27 cellular contexts compared by ENCODE assay signal in the genomic region with DNA sequence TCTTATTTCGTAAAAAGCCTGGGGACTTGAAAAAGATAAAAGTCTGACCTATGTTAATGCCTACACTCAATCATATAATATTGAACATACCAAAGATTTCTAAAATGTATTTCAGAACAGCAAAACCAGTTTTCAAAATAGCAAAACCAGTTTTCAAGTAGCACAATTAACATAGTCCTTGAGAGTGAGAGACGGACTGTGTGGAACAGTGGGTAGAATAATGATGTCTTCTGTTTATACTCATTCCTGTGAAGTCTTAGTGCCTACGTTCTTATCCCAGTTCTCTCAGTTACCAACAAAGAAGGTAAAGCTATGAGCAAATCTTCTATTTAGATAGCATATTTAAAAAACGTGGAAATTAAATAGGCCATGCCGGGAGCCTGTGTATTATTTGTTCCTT.
"Had no signal": no experiment of that assay in that cellular context is flagged by ENCODE, and none has a peak within 500 bp of the region (broad histone marks: within the 10 kb centered on the region; RNA-seq: fewer than 3 reads in every experiment).

No MANE protein-coding gene starts in this region.

- H3K9me3 ChIP-seq: adrenal gland, ascending aorta, neutrophil, ovary, prostate gland, spleen, thoracic aorta had no signal

- ATAC-seq: activated CD4-positive, alpha-beta T cell treated with anti-CD3 and anti-CD28 coated beads for 36 hours; foreskin keratinocyte; left colon; WTC11 had no signal

- H3K4me1 ChIP-seq: prostate gland had no signal

- H3K27ac ChIP-seq: adrenal gland, ascending aorta, brain microvascular endothelial cell, foreskin keratinocyte, neutrophil, ovary, prostate gland, spleen, thoracic aorta had no signal

- H3K36me3 ChIP-seq: adrenal gland, ascending aorta, brain microvascular endothelial cell, neutrophil, ovary, prostate gland, spleen, thoracic aorta had no signal

- H3K27me3 ChIP-seq: adrenal gland, ascending aorta, brain microvascular endothelial cell, foreskin keratinocyte, neutrophil, ovary had no signal

- H3K4me3 ChIP-seq: adrenal gland, ascending aorta, ovary, prostate gland, spleen, thoracic aorta had no signal

- DNase-seq: activated CD4-positive, alpha-beta T cell treated with anti-CD3 and anti-CD28 coated beads for 36 hours; activated CD4-positive, alpha-beta T cell treated with anti-CD3 and anti-CD28 coated beads, Interleukin-2, amount 50 U/mL, for 4 hours; activated CD8-positive, alpha-beta memory T cell treated with anti-CD3 and anti-CD28 coated beads for 24 hours; activated CD8-positive, alpha-beta memory T cell treated with anti-CD3 and anti-CD28 coated beads, Interleukin-2, amount 50 U/mL, for 4 hours; activated naive CD4-positive, alpha-beta T cell; activated T-cell treated with anti-CD3 and anti-CD28 coated beads, Interleukin-2, amount 50 U/mL, for 24 hours; adrenal gland; brain microvascular endothelial cell; caudate nucleus; effector CD4-positive, alpha-beta T cell; erythroblast; foreskin keratinocyte; glutamatergic neuron; hippocampal formation; islet precursor cell; left colon; ovary; spleen; stimulated activated CD4-positive, alpha-beta T cell treated with anti-CD3 and anti-CD28 coated beads, Interleukin-4, amount 100 ng/mL, for 24 hours; stimulated activated naive CD4-positive, alpha-beta T cell treated with Interleukin-2 at 50 U/mL for 16 hours; T-helper 9 cell had no signal

- FAIRE-seq: endometrium had no signal
